1 cellular context compared by ENCODE assay signal in genomic region chr11:66317322-66317765, GRCh38.
A peak's percentile ranks its signal among the peaks of the same experiment; 100 is the strongest.
TF ChIP-seq lines count a peak whose summit lies in the region.

No MANE protein-coding gene starts in this region.

TF ChIP-seq in IMR-90, 13 proteins besides CTCF, POLR2A, EP300 and RAD21:
- no peak for TF ChIP-seq RFX5 (IDR thresholded peaks at IDR 0.05; ENCODE audit: low read depth, low read length)
- TF ChIP-seq CEBPB (IDR thresholded peaks at IDR 0.05; ENCODE audit: low read depth, low read length), result no peak
- TF ChIP-seq MAZ (IDR thresholded peaks at IDR 0.05; ENCODE audit: borderline replicate concordance, low read depth, low read length), result peak; percentile 5; the same call in 1 of the 2 replicates
- TF ChIP-seq USF2 (IDR thresholded peaks at IDR 0.05; ENCODE audit: low read depth, low read length), result no peak
- TF ChIP-seq MXI1 (IDR thresholded peaks at IDR 0.05; ENCODE audit: borderline replicate concordance, low read depth, low read length), result peak; percentile 43; the same call in 1 of the 2 replicates
